Comparison of ENCODE assay signal across 8 cellular contexts in the genomic region with DNA sequence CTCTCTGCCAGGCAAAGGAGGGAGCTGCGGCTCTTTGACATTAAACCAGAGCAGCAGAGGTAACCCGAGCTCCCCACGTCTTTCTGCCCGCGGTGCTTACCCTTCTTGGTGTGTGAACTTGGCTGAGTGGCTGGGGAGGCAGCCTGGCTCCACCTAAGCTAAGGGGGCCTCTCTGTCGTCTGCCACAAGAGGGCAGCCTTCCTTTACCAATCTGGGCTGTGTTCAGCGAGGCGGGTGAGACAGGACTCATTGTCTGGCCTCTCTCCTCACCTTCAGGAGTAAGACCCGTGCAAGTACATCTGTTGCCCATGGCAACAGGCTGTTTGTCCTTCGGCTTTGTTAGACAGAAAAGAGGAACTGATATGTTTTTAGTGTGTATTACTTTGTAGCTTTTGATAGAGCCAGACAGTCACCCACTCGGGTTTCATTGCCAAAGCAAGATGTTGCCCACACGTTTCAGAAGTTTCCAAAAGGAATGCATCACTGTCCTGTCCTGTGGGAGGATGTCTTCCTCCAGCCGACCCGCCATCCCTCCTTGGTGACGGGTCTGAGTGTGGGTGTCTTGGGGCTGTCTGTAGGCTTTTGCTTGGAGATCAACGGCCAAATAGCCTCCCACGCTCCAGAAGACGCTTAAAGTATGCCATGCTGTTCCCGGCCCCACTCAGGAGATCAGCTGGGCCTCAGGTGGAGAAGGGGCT.
DNase-seq lines count a peak whose midpoint lies in the region; ATAC-seq and TF ChIP-seq lines count a peak whose summit lies in the region.

No MANE protein-coding gene starts in this region.

- peak; percentile 87 for TF ChIP-seq CTCF in astrocyte of the cerebellum (IDR thresholded peaks at IDR 0.05; ENCODE audit: low read depth, low read length, missing control alignments)

- in situ Hi-C loops in astrocyte of the cerebellum (cut with HindIII; ENCODE audit: low sequenced_read_pairs): loop anchor here (25.0 kb wide), 2 partner anchors 227 to 1027 kb away; no protein-coding TSS in a partner anchor

- ATAC-seq in HG02642 (IDR thresholded peaks at IDR 0.05; ENCODE audit: poor library complexity, unreplicated experiment): peak; percentile 72

- no peak overlapping the region for H3K4me3 ChIP-seq in astrocyte of the cerebellum (ENCODE audit: low read depth, low read length)

- DNase-seq in NCI-H1436 (lab: John Stamatoyannopoulos, UW) (peak; percentile 75), NCI-H1436 treated with DMSO at 0.1 percent for 48 hours (lab: John Stamatoyannopoulos, UW) (no peak), NCI-H1105 (lab: John Stamatoyannopoulos, UW) (peak; percentile 63), T-helper 22 cell (ENCODE audit: low read depth) (peak; percentile 58), astrocyte of the cerebellum (ENCODE audit: low read depth) (peak; percentile 70), hypothalamus (lab: John Stamatoyannopoulos, UW) (peak in 48 of 51 donors; percentile 10 to 85 (median 59)), smooth muscle cell of the brain vasculature (ENCODE audit: low read depth, low spot score) (peak; percentile 56)
